Comparison of ENCODE assay signal across 22 cellular contexts in genomic region chr13:113342820-113343691, GRCh38. TPM values are rescaled to one million over a fixed set of nuclear protein-coding genes. Genes with fewer than 3 reads are reported as not detected.
"Had no signal": no experiment of that assay in that cellular context is flagged by ENCODE, and none has a peak within 500 bp of the region (broad histone marks: within the 10 kb centered on the region; RNA-seq: fewer than 3 reads in every experiment).

No MANE protein-coding gene starts in this region.

- H3K4me1 Mint-ChIP-seq: activated CD8-positive, alpha-beta memory T cell treated with anti-CD3 and anti-CD28 coated beads, Interleukin-2, amount 10 ng/mL, durations not matched to agents 7 days and 5 days; endodermal cell; memory B cell; naive thymus-derived CD4-positive, alpha-beta T cell; stimulated activated effector memory CD8-positive, alpha-beta T cell treated with anti-CD3 and anti-CD28 coated beads, Interleukin-12 subunit alpha, Interleukin-12 subunit beta, amount 100 ng/mL, for 72 hours; T-cell had no signal

- H3K27ac ChIP-seq: dorsolateral prefrontal cortex, gastrocnemius medialis, heart right ventricle, left lung, prostate gland, right lobe of liver, vagina had no signal

- H3K9me3 ChIP-seq: gastrocnemius medialis, mucosa of descending colon, prostate gland, right lobe of liver, vagina had no signal

- H3K36me3 ChIP-seq: heart right ventricle, left lung, vagina had no signal

- H3K4me3 Mint-ChIP-seq: activated CD4-positive, alpha-beta memory T cell treated with anti-CD3 and anti-CD28 coated beads for 36 hours; activated CD8-positive, alpha-beta memory T cell treated with anti-CD3 and anti-CD28 coated beads, Interleukin-2, amount 10 ng/mL, durations not matched to agents 7 days and 5 days; activated naive CD4-positive, alpha-beta T cell treated with anti-CD3 and anti-CD28 coated beads for 36 hours; endodermal cell; memory B cell; naive thymus-derived CD4-positive, alpha-beta T cell; stimulated activated effector memory CD8-positive, alpha-beta T cell treated with anti-CD3 and anti-CD28 coated beads, Interleukin-12 subunit alpha, Interleukin-12 subunit beta, amount 100 ng/mL, for 72 hours; T-cell had no signal

- H3K27me3 ChIP-seq: gastrocnemius medialis, heart right ventricle, left lung, right lobe of liver, vagina had no signal

- H3K36me3 Mint-ChIP-seq: activated CD8-positive, alpha-beta memory T cell treated with anti-CD3 and anti-CD28 coated beads, Interleukin-2, amount 10 ng/mL, durations not matched to agents 7 days and 5 days; memory B cell; stimulated activated effector memory CD8-positive, alpha-beta T cell treated with anti-CD3 and anti-CD28 coated beads, Interleukin-12 subunit alpha, Interleukin-12 subunit beta, amount 100 ng/mL, for 72 hours had no signal

- DNase-seq: activated CD4-positive, alpha-beta memory T cell treated with anti-CD3 and anti-CD28 coated beads for 36 hours; activated CD8-positive, alpha-beta memory T cell treated with anti-CD3 and anti-CD28 coated beads, Interleukin-2, amount 10 ng/mL, durations not matched to agents 7 days and 5 days; activated naive CD4-positive, alpha-beta T cell treated with anti-CD3 and anti-CD28 coated beads for 36 hours; activated T-cell treated with anti-CD3 and anti-CD28 coated beads, Interleukin-2, amount 50 U/mL, for 1 hour; dorsolateral prefrontal cortex; endodermal cell; erythroblast; heart right ventricle; mucosa of descending colon; naive thymus-derived CD4-positive, alpha-beta T cell; nucleus accumbens; right lobe of liver; stimulated activated CD4-positive, alpha-beta T cell treated with anti-CD3 and anti-CD28 coated beads, Interleukin-1b, Interleukin-23, amount 100 ng/mL, for 48 hours; T-cell; T1000 had no signal

- H3K27ac Mint-ChIP-seq: activated CD4-positive, alpha-beta memory T cell treated with anti-CD3 and anti-CD28 coated beads for 36 hours; activated CD8-positive, alpha-beta memory T cell treated with anti-CD3 and anti-CD28 coated beads, Interleukin-2, amount 10 ng/mL, durations not matched to agents 7 days and 5 days; activated naive CD4-positive, alpha-beta T cell treated with anti-CD3 and anti-CD28 coated beads for 36 hours; activated T-helper 2 cell treated with anti-CD3 and anti-CD28 coated beads, Interferon-gamma antibody, Interleukin-2, Interleukin-4, amounts not matched to agents 10 μg/mL and 5 μg/mL and 100 μg/mL, durations not matched to agents 14 hours and 24 hours and 36 hours; endodermal cell; memory B cell; naive thymus-derived CD4-positive, alpha-beta T cell; stimulated activated effector memory CD8-positive, alpha-beta T cell treated with anti-CD3 and anti-CD28 coated beads, Interleukin-12 subunit alpha, Interleukin-12 subunit beta, amount 100 ng/mL, for 72 hours; T-cell had no signal

- H3K4me1 ChIP-seq: gastrocnemius medialis, heart right ventricle, left lung, prostate gland, right lobe of liver, vagina had no signal

- H3K27me3 Mint-ChIP-seq: activated CD4-positive, alpha-beta memory T cell treated with anti-CD3 and anti-CD28 coated beads for 36 hours; activated CD8-positive, alpha-beta memory T cell treated with anti-CD3 and anti-CD28 coated beads, Interleukin-2, amount 10 ng/mL, durations not matched to agents 7 days and 5 days; naive thymus-derived CD4-positive, alpha-beta T cell had no signal

- H3K9me3 Mint-ChIP-seq: memory B cell; stimulated activated effector memory CD8-positive, alpha-beta T cell treated with anti-CD3 and anti-CD28 coated beads, Interleukin-12 subunit alpha, Interleukin-12 subunit beta, amount 100 ng/mL, for 72 hours had no signal

- ATAC-seq: activated CD8-positive, alpha-beta memory T cell treated with anti-CD3 and anti-CD28 coated beads, Interleukin-2, amount 10 ng/mL, durations not matched to agents 7 days and 5 days; gastrocnemius medialis; left lung; mucosa of descending colon; naive thymus-derived CD4-positive, alpha-beta T cell; T-cell had no signal

- H3K4me3 ChIP-seq: dorsolateral prefrontal cortex, gastrocnemius medialis, heart right ventricle, left lung, mucosa of descending colon, prostate gland, right lobe of liver, vagina had no signal

RNA-seq across cellular contexts. Expression of gene GRTP1, which starts 20.9 kb away (rescaled TPM):
- total RNA-seq: activated CD8-positive, alpha-beta memory T cell treated with anti-CD3 and anti-CD28 coated beads, Interleukin-2, amount 10 ng/mL, durations not matched to agents 7 days and 5 days; activated T-helper 2 cell treated with anti-CD3 and anti-CD28 coated beads, Interferon-gamma antibody, Interleukin-2, Interleukin-4, amounts not matched to agents 10 μg/mL and 5 μg/mL and 100 μg/mL, durations not matched to agents 14 hours and 24 hours and 36 hours had no signal
